Comparison of ENCODE assay signal across 1 cellular context in genomic region chr5:142072488-142072887, GRCh38.
A peak's percentile ranks its signal among the peaks of the same experiment; 100 is the strongest.
TF ChIP-seq lines count a peak whose summit lies in the region.

No MANE protein-coding gene starts in this region.

TF ChIP-seq in K562, 482 proteins besides CTCF, POLR2A, EP300 and RAD21 (continued from another document):
- TF ChIP-seq HDGF (IDR thresholded peaks at IDR 0.05) (no peak), ZNF280B (CRISPR knock-in tag; IDR thresholded peaks at IDR 0.05) (no peak), TSC22D4 (tag; IDR thresholded peaks at IDR 0.05) (no peak), BHLHE40 (IDR thresholded peaks at IDR 0.05; ENCODE audit: low read length) (peak; percentile 81), SPI1 (IDR thresholded peaks at IDR 0.05; ENCODE audit: borderline replicate concordance, low read depth, low read length) (0 out of 2 replicates have a peak, but pooled peaks have one; percentile 12), LARP7 (IDR thresholded peaks at IDR 0.05) (no peak)
TF ChIP-seq in K562: peak in this region for 2.
